24 cellular contexts compared by ENCODE assay signal in the genomic region with DNA sequence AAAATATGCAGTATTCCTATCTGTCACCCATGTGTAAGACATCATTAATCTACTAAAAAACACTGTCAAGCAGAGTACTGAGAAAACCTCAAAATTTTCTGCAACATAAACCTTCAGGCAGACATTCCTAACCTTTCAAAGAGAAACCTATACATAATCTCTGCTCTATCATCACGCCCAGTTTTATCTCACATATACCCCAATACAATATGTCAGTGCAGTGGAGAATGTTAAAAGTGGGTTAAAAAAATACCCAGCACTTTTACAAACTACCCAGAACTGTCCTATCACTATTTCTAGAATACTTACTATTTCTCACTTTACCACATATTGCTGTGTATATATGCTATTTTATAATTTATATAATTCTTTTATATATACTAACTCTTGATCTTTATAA.
"Had no signal": no experiment of that assay in that cellular context is flagged by ENCODE, and none has a peak within 500 bp of the region (broad histone marks: within the 10 kb centered on the region; RNA-seq: fewer than 3 reads in every experiment).

No MANE protein-coding gene starts in this region.

- H3K27ac Mint-ChIP-seq: naive thymus-derived CD4-positive, alpha-beta T cell; natural killer cell treated with Interleukin-12 subunit alpha and Interleukin-12 subunit beta and Interleukin-15 and Interleukin-18, amount 100 ng/mL, for 72 hours; progenitor cell of endocrine pancreas; stimulated activated naive B cell treated with anti-CD40 and anti-IgM and Interleukin-4, amounts not matched to agents 10 μg/mL and 1 μg/mL and 100 μg/mL, for 72 hours had no signal

- H3K9me3 ChIP-seq: left ventricle myocardium inferior, mucosa of descending colon, ovary, right atrium auricular region, right lobe of liver, stomach, testis, thyroid gland, transverse colon, upper lobe of left lung, vagina had no signal

- H3K4me3 ChIP-seq: left ventricle myocardium inferior, lung, mucosa of descending colon, ovary, right atrium auricular region, right lobe of liver, smooth muscle cell, stomach, testis, thyroid gland, transverse colon, upper lobe of left lung, vagina had no signal

- DNase-seq: islet precursor cell; left ventricle myocardium inferior; midbrain; mucosa of descending colon; naive thymus-derived CD4-positive, alpha-beta T cell; ovary; right lobe of liver; stimulated activated CD4-positive, alpha-beta T cell treated with anti-CD3 and anti-CD28 coated beads, Interleukin-1b, Interleukin-23, amount 100 ng/mL, for 48 hours; stimulated activated CD4-positive, alpha-beta T cell treated with anti-CD3 and anti-CD28 coated beads, Interleukin-2, amount 100 ng/mL, for 48 hours; stimulated activated CD4-positive, alpha-beta T cell treated with anti-CD3 and anti-CD28 coated beads, Interleukin-4, amount 100 ng/mL, for 4 hours; stimulated activated CD8-positive, alpha-beta memory T cell treated with anti-CD3 and anti-CD28 coated beads, Interleukin-4, amount 100 ng/mL, for 48 hours; stimulated activated naive B cell treated with anti-CD40 and anti-IgM and Interleukin-4, amounts not matched to agents 10 μg/mL and 1 μg/mL and 100 μg/mL, for 72 hours; stimulated activated naive CD8-positive, alpha-beta T cell treated with anti-CD3 and anti-CD28 coated beads, Interleukin-15, Interleukin-2, amounts not matched to agents 100 U/mL and 50 U/mL, for 24 hours; stomach; testis; thyroid gland; transverse colon; upper lobe of left lung had no signal

- H3K36me3 Mint-ChIP-seq: naive thymus-derived CD4-positive, alpha-beta T cell; natural killer cell treated with Interleukin-12 subunit alpha and Interleukin-12 subunit beta and Interleukin-15 and Interleukin-18, amount 100 ng/mL, for 72 hours; stimulated activated naive B cell treated with anti-CD40 and anti-IgM and Interleukin-4, amounts not matched to agents 10 μg/mL and 1 μg/mL and 100 μg/mL, for 72 hours had no signal

- H3K4me3 Mint-ChIP-seq: naive thymus-derived CD4-positive, alpha-beta T cell; natural killer cell treated with Interleukin-12 subunit alpha and Interleukin-12 subunit beta and Interleukin-15 and Interleukin-18, amount 100 ng/mL, for 72 hours; stimulated activated naive B cell treated with anti-CD40 and anti-IgM and Interleukin-4, amounts not matched to agents 10 μg/mL and 1 μg/mL and 100 μg/mL, for 72 hours had no signal

- H3K27me3 ChIP-seq: ovary, right atrium auricular region, right lobe of liver, stomach, testis, thyroid gland, transverse colon, upper lobe of left lung, vagina had no signal

- H3K4me1 Mint-ChIP-seq: naive thymus-derived CD4-positive, alpha-beta T cell; stimulated activated naive B cell treated with anti-CD40 and anti-IgM and Interleukin-4, amounts not matched to agents 10 μg/mL and 1 μg/mL and 100 μg/mL, for 72 hours had no signal

- H3K27ac ChIP-seq: left ventricle myocardium inferior, ovary, right atrium auricular region, right lobe of liver, stomach, testis, thyroid gland, transverse colon, upper lobe of left lung, vagina had no signal

- ATAC-seq: mucosa of descending colon; naive thymus-derived CD4-positive, alpha-beta T cell; natural killer cell treated with Interleukin-12 subunit alpha and Interleukin-12 subunit beta and Interleukin-15 and Interleukin-18, amount 100 ng/mL, for 72 hours; right lobe of liver; stimulated activated naive B cell treated with anti-CD40 and anti-IgM and Interleukin-4, amounts not matched to agents 10 μg/mL and 1 μg/mL and 100 μg/mL, for 72 hours; stimulated activated naive CD8-positive, alpha-beta T cell treated with anti-CD3 and anti-CD28 coated beads, Interleukin-15, Interleukin-2, amounts not matched to agents 100 U/mL and 50 U/mL, for 24 hours had no signal

- H3K4me2 ChIP-seq: smooth muscle cell had no signal

- H3K27me3 Mint-ChIP-seq: naive thymus-derived CD4-positive, alpha-beta T cell; natural killer cell treated with Interleukin-12 subunit alpha and Interleukin-12 subunit beta and Interleukin-15 and Interleukin-18, amount 100 ng/mL, for 72 hours; progenitor cell of endocrine pancreas; stimulated activated naive B cell treated with anti-CD40 and anti-IgM and Interleukin-4, amounts not matched to agents 10 μg/mL and 1 μg/mL and 100 μg/mL, for 72 hours had no signal

- H3K36me3 ChIP-seq: left ventricle myocardium inferior, ovary, right atrium auricular region, right lobe of liver, stomach, thyroid gland, transverse colon, upper lobe of left lung, vagina had no signal

- H3K4me1 ChIP-seq: left ventricle myocardium inferior, right atrium auricular region, right lobe of liver, stomach, testis, thyroid gland, transverse colon, upper lobe of left lung, vagina had no signal
